Comparison of ENCODE assay signal across 23 cellular contexts in the genomic region with DNA sequence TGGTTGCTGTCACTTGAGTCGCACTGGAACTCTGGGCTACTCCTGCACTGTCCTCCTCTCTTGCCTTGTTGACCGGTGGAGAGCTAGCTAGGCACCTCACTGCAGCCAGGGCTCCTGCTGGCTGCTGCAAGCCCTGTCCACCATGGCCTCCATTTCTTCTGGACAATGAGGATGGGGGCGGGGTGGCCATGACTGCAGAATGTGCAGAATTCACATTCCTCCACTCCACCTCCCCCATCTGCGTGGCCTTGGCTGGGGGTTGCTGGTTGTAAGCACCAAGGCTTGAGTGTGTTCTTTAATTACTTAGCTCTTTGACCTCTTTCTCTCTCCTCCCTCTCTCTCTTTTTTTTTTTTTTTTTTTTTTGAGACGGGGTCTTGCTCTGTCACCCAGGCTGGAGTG.
DNase-seq lines count a peak whose midpoint lies in the region; ATAC-seq and TF ChIP-seq lines count a peak whose summit lies in the region.
"Had no signal": no experiment of that assay in that cellular context is flagged by ENCODE, and none has a peak within 500 bp of the region (broad histone marks: within the 10 kb centered on the region; RNA-seq: fewer than 3 reads in every experiment).

No MANE protein-coding gene starts in this region.

- no peak overlapping the region for H2BK15ac ChIP-seq in mesenchymal stem cell (ENCODE audit: low read depth, poor library complexity, severe bottlenecking)

- H2BK120ac ChIP-seq in mesenchymal stem cell (ENCODE audit: low read depth, low read length), result no peak overlapping the region

- H2AFZ ChIP-seq in mesenchymal stem cell (ENCODE audit: low read depth, low read length), result no peak overlapping the region

- H2BK5ac ChIP-seq in mesenchymal stem cell (ENCODE audit: low read depth, low read length, poor library complexity, severe bottlenecking), result no peak overlapping the region

- H3K36me3 Mint-ChIP-seq in T-helper 2 cell treated with Interferon-gamma antibody and Interleukin-4, amounts not matched to agents 5 μg/mL and 100 μg/mL, for 36 hours (ENCODE audit: low read depth), result peaks cover 2% of the 10 kb centered on the region

- H3K27ac Mint-ChIP-seq in T-helper 2 cell treated with Interferon-gamma antibody and Interleukin-4, amounts not matched to agents 5 μg/mL and 100 μg/mL, for 36 hours, result no peak overlapping the region

- peaks cover 9% of the 10 kb centered on the region for H3K27me3 Mint-ChIP-seq in T-helper 2 cell treated with Interferon-gamma antibody and Interleukin-4, amounts not matched to agents 5 μg/mL and 100 μg/mL, for 36 hours (ENCODE audit: low read depth)

- TF ChIP-seq CTCF in ovary (IDR thresholded peaks at IDR 0.05), result no peak

- peak overlapping the region; percentile 79 for H4K91ac ChIP-seq in mesenchymal stem cell (ENCODE audit: low read length)

- no peaks in the 10 kb centered on the region for H3K79me1 ChIP-seq in mesenchymal stem cell (replicated peaks; ENCODE audit: low read length, poor library complexity, severe bottlenecking)

- no peaks in the 10 kb centered on the region for H3K4me1 ChIP-seq in NT2/D1 (ENCODE audit: insufficient read depth, insufficient read length)
- H3K4me1 ChIP-seq in mesenchymal stem cell (ENCODE audit: control insufficient read depth, insufficient read depth, low read depth, low read length), result no peaks in the 10 kb centered on the region
- no peaks in the 10 kb centered on the region for H3K4me1 ChIP-seq in ovary (ENCODE audit: insufficient read depth)
- H3K4me1 ChIP-seq: BE2C, HAP-1 had no signal

- no peak overlapping the region for H3K4me2 ChIP-seq in mesenchymal stem cell (ENCODE audit: low read length, poor library complexity, severe bottlenecking)
- H3K4me2 ChIP-seq: SK-N-SH had no signal

- peak overlapping the region; percentile 14 for H4K8ac ChIP-seq in mesenchymal stem cell (ENCODE audit: low read length)

- H3K4me3 ChIP-seq in NT2/D1 (ENCODE audit: insufficient read length, low read depth) (no peak overlapping the region), mesenchymal stem cell (ENCODE audit: insufficient read depth in 1 of 2, low read depth in 1 of 2, low read length in 2 of 2) (no peak overlapping the region), ovary (no peak overlapping the region)
- H3K4me3 ChIP-seq: GM12878, GM23248, HAP-1 had no signal

- H3K27ac ChIP-seq in mesenchymal stem cell (ENCODE audit: low read length, poor library complexity, severe bottlenecking), result no peak overlapping the region
- H3K27ac ChIP-seq in ovary, result no peak overlapping the region
- H3K27ac ChIP-seq: GM23248 had no signal

- WGBS in mesenchymal stem cell, result 77% methylated on average over 3 of the region's 5 CpGs
- 52 to 56% (median 55%) methylated on average over 4 to 5 of the region's 5 CpGs for WGBS in ovary, 3 donors

- H3K36me3 ChIP-seq in NT2/D1 (ENCODE audit: insufficient read depth, insufficient read length, low read length) (no peaks in the 10 kb centered on the region), mesenchymal stem cell (ENCODE audit: control insufficient read depth in 1 of 2, insufficient read depth in 2 of 2, low read depth in 1 of 2, low read length in 2 of 2) (no peaks in the 10 kb centered on the region), ovary (no peaks in the 10 kb centered on the region)
- H3K36me3 ChIP-seq: BE2C, HAP-1 had no signal

- no peak for TF ChIP-seq POLR2A in ovary (IDR thresholded peaks at IDR 0.05)

- no peaks in the 10 kb centered on the region for H3K4me1 Mint-ChIP-seq in T-helper 2 cell treated with Interferon-gamma antibody and Interleukin-4, amounts not matched to agents 5 μg/mL and 100 μg/mL, for 36 hours (ENCODE audit: low read depth)
- H3K4me1 Mint-ChIP-seq: IgD-negative memory B cell had no signal

- no peak overlapping the region for H3K14ac ChIP-seq in mesenchymal stem cell (ENCODE audit: low read length in 2 of 2)

- H3K27me3 ChIP-seq in NT2/D1 (ENCODE audit: insufficient read depth, insufficient read length) (no peaks in the 10 kb centered on the region), mesenchymal stem cell (ENCODE audit: control insufficient read depth in 1 of 2, insufficient read depth in 1 of 2, low read length in 2 of 2) (no peaks in the 10 kb centered on the region), ovary (no peaks in the 10 kb centered on the region)
- H3K27me3 ChIP-seq: BE2C had no signal

- H3K4ac ChIP-seq in mesenchymal stem cell (ENCODE audit: low read depth in 1 of 2, low read length in 2 of 2), result no peak overlapping the region

- H3K18ac ChIP-seq in mesenchymal stem cell (ENCODE audit: low read depth in 1 of 2, low read length in 2 of 2), result no peak overlapping the region

- H3K9ac ChIP-seq in NT2/D1 (ENCODE audit: insufficient read length, low read depth) (no peak overlapping the region), mesenchymal stem cell (ENCODE audit: low read length) (no peak overlapping the region)
- H3K9ac ChIP-seq: GM23248, SK-N-SH had no signal

- no peak for TF ChIP-seq EP300 in ovary (IDR thresholded peaks at IDR 0.05)

- H3K9me3 Mint-ChIP-seq in T-helper 2 cell treated with Interferon-gamma antibody and Interleukin-4, amounts not matched to agents 5 μg/mL and 100 μg/mL, for 36 hours, result peaks cover 28% of the 10 kb centered on the region

- ATAC-seq in sciatic nerve (peak; percentile 15), GM18520 (IDR thresholded peaks at IDR 0.05; ENCODE audit: unreplicated experiment) (no peak), HG03135 (IDR thresholded peaks at IDR 0.05; ENCODE audit: unreplicated experiment) (no peak)
- ATAC-seq: GM12878, Panc1 had no signal

- H3K23ac ChIP-seq in mesenchymal stem cell (ENCODE audit: low read length in 2 of 2), result no peak overlapping the region

- intact Hi-C loops in sciatic nerve (cut with DNase I), result no loop called here
- intact Hi-C loops in ovary (cut with DNase I), result no loop called here

- H2BK12ac ChIP-seq in mesenchymal stem cell (ENCODE audit: low read length in 2 of 2), result no peak overlapping the region

- H3K4me3 Mint-ChIP-seq in T-helper 2 cell treated with Interferon-gamma antibody and Interleukin-4, amounts not matched to agents 5 μg/mL and 100 μg/mL, for 36 hours, result no peak overlapping the region
- H3K4me3 Mint-ChIP-seq: IgD-negative memory B cell had no signal

- DNase-seq in AG20443 (ENCODE audit: low spot score) (peak; percentile 8), NT2/D1 (ENCODE audit: low read depth, low spot score) (peak; percentile 32), mesenchymal stem cell (no peak), sciatic nerve (ENCODE audit: low spot score) (peak; percentile 58), ovary (no peak)
- DNase-seq in T-helper 2 cell treated with Interferon-gamma antibody and Interleukin-4, amounts not matched to agents 5 μg/mL and 100 μg/mL, for 36 hours (ENCODE audit: low spot score), result no peak
- DNase-seq: BE2C; GM23248; NCI-H1694; NCI-H2081; NCI-H2171; NCI-H345; NCI-H524; NCI-H774; NK-92 treated with Interleukin-12 subunit alpha and Interleukin-12 subunit beta, amount 100 ng/mL, for 24 hours; SIG-M5; SK-N-SH had no signal

- H3K9me3 ChIP-seq in NT2/D1 (ENCODE audit: insufficient read depth, low read length) (peaks cover 10% of the 10 kb centered on the region; the same call in 1 of the 2 replicates), mesenchymal stem cell (ENCODE audit: control insufficient read depth, low read length) (peaks cover 10% of the 10 kb centered on the region), ovary (no peaks in the 10 kb centered on the region)
- H3K9me3 ChIP-seq: BE2C, SK-N-SH had no signal

- H2AK5ac ChIP-seq in mesenchymal stem cell (ENCODE audit: low read length, severe bottlenecking), result no peak overlapping the region

Comparison
In these comparisons a context has a peak if more than half of its experiments do, and no peak if none do; other contexts are left out.
1. DNase-seq: peak in AG20443 (single experiment), NT2/D1 (single experiment) and sciatic nerve (single experiment); none in mesenchymal stem cell (single experiment), ovary (0 of 5) and T-helper 2 cell treated with Interferon-gamma antibody and Interleukin-4, amounts not matched to agents 5 μg/mL and 100 μg/mL, for 36 hours (single experiment).